Comparison of ENCODE assay signal across 8 cellular contexts in the genomic region with DNA sequence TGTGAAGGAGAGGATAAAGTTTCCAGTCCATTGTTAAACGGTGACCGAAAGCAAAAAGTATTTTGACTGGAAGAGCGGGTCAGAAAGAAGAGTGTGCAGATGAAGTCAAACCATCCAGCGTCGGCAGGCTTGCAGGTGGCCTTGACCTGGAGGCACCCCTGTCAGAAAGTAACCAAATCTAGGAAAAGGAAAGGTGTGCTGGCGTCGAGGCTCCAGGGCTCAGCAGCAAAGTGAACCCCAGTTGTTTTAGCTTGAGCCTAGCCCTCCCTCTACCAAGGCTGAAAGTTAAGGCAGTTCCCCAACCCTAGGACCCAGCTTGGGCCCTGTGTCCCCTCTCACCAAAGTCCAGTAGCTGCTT. TPM values are rescaled to one million over a fixed set of nuclear protein-coding genes. Genes with fewer than 3 reads are reported as not detected.
DNase-seq lines count a peak whose midpoint lies in the region; TF ChIP-seq lines count a peak whose summit lies in the region.

No MANE protein-coding gene starts in this region.

- 32 to 46% methylated on average over 7 of the region's 7 CpGs for WGBS in esophagus squamous epithelium, 2 donors
- WGBS in tibial nerve, 2 donors, result 3 to 8% methylated on average over 7 of the region's 7 CpGs

- no peak for TF ChIP-seq EP300 in tibial nerve (IDR thresholded peaks at IDR 0.05)

- H3K36me3 ChIP-seq in esophagus squamous epithelium, result peaks cover 0 to 36% (median 19%) of the 10 kb centered on the region in 3 donors
- peaks cover 24 to 31% of the 10 kb centered on the region in 2 donors for H3K36me3 ChIP-seq in mucosa of rectum (ENCODE audit: control insufficient read depth in 2 of 2, insufficient read depth in 2 of 2, low read length in 2 of 2)
- peaks cover 4 to 47% (median 11%) of the 10 kb centered on the region in 3 donors for H3K36me3 ChIP-seq in tibial nerve

- DNase-seq in NCI-H146 (lab: John Stamatoyannopoulos, UW) (peak; percentile 31), NCI-H146 treated with DMSO at 0.1 percent for 48 hours (lab: John Stamatoyannopoulos, UW; ENCODE audit: unreplicated experiment) (no peak), esophagus squamous epithelium (lab: John Stamatoyannopoulos, UW) (no peak), tibial nerve (ENCODE audit: low spot score in 2 of 2) (no peak), iPS-NIHi7 (ENCODE audit: extremely low spot score) (no peak), retina (no peak)
- no peak for DNase-seq in activated CD4-positive, alpha-beta T cell treated with anti-CD3 and anti-CD28 coated beads for 48 hours

- H3K27me3 ChIP-seq in esophagus squamous epithelium, result no peaks in the 10 kb centered on the region
- no peaks in the 10 kb centered on the region for H3K27me3 ChIP-seq in mucosa of rectum (ENCODE audit: control insufficient read depth in 2 of 2, insufficient read depth in 2 of 2, low read length in 2 of 2)
- H3K27me3 ChIP-seq in tibial nerve, result no peaks in the 10 kb centered on the region

- TF ChIP-seq POLR2A in esophagus squamous epithelium (IDR thresholded peaks at IDR 0.05) (no peak), tibial nerve (IDR thresholded peaks at IDR 0.05) (no peak)

- H3K27ac ChIP-seq in esophagus squamous epithelium (peak overlapping the region; percentile 77 to 98 (median 94)), mucosa of rectum (ENCODE audit: low read depth in 2 of 2, low read length in 2 of 2) (peak overlapping the region; percentile 96 to 99), tibial nerve (peak overlapping the region; percentile 89 to 98 (median 96))

- H3K4me1 ChIP-seq in esophagus squamous epithelium (peaks cover 0 to 17% (median 5%) of the 10 kb centered on the region in 3 donors), mucosa of rectum (ENCODE audit: control insufficient read depth in 2 of 2, insufficient read depth in 2 of 2, low read length in 2 of 2) (peaks cover 5 to 12% of the 10 kb centered on the region in 2 donors), tibial nerve (peaks cover 0 to 38% (median 17%) of the 10 kb centered on the region in 4 donors)

- H3K9ac ChIP-seq in mucosa of rectum (ENCODE audit: low read depth in 1 of 2, low read length in 2 of 2), result peak overlapping the region; percentile 94 to 100

- H3K4me3 ChIP-seq in esophagus squamous epithelium (peak overlapping the region; percentile 51 to 86 (median 72)), mucosa of rectum (ENCODE audit: low read length in 2 of 2) (peak overlapping the region; percentile 90 to 95), tibial nerve (peak overlapping the region; percentile 63 to 96 (median 74))

- TF ChIP-seq CTCF in esophagus squamous epithelium (IDR thresholded peaks at IDR 0.05) (no peak), tibial nerve (IDR thresholded peaks at IDR 0.05) (no peak)

- no peaks in the 10 kb centered on the region for H3K9me3 ChIP-seq in esophagus squamous epithelium
- H3K9me3 ChIP-seq in mucosa of rectum (ENCODE audit: control insufficient read depth in 2 of 2, low read length in 2 of 2), result no peaks in the 10 kb centered on the region
- H3K9me3 ChIP-seq in tibial nerve, result no peaks in the 10 kb centered on the region

- intact Hi-C loops in esophagus squamous epithelium (cut with DNase I), result no loop called here

RNA-seq across cellular contexts. Expression of a gene that starts 0.5 kb away (rescaled TPM):
- total RNA-seq in esophagus squamous epithelium, result 100 to 1,000 TPM in 2 of 4 donors, 1 to 10 TPM in 2; 4.1 to 129 (median 64.6) TPM
- total RNA-seq in tibial nerve, result 100 to 1,000 TPM; 490 to 939 (median 827) TPM
